16 cellular contexts compared by ENCODE assay signal in genomic region chr12:56186957-56187356, GRCh38. TPM values are rescaled to one million over a fixed set of nuclear protein-coding genes. Genes with fewer than 3 reads are reported as not detected.
A peak's percentile ranks its signal among the peaks of the same experiment; 100 is the strongest.
DNase-seq lines count a peak whose midpoint lies in the region; ATAC-seq, FAIRE-seq and TF ChIP-seq lines count a peak whose summit lies in the region.
"Had no signal": no experiment of that assay in that cellular context is flagged by ENCODE, and none has a peak within 500 bp of the region (broad histone marks: within the 10 kb centered on the region; RNA-seq: fewer than 3 reads in every experiment).

No MANE protein-coding gene starts in this region.

- CTCF ChIA-PET in activated CD4-positive, alpha-beta T cell treated with anti-CD3 and anti-CD28 coated beads for 36 hours (lab: Charles Lee), result interaction anchor here (0.5 to 6.1 kb wide), 6 partner anchors 14 to 541 kb away, joined by 3 to 112 read pairs (median 4); partner anchors contain the start of genes ESYT1, RPL41, STAT2 and ZC3H10

- no peak for DNase-seq in activated CD4-positive, alpha-beta T cell treated with anti-CD3 and anti-CD28 coated beads for 36 hours
- no peak for DNase-seq in activated CD4-positive, alpha-beta T cell treated with anti-CD3 and anti-CD28 coated beads, Interleukin-2, amount 50 U/mL, for 1 hour
- DNase-seq in HL-60 (ENCODE audit: low read depth in 1 of 2, low spot score in 1 of 2), result peak in 1 of 2 experiments; percentile 28
- no peak for DNase-seq in activated naive CD8-positive, alpha-beta T cell treated with anti-CD3 and anti-CD28 coated beads for 36 hours
- no peak for DNase-seq in neural progenitor cell (ENCODE audit: low spot score)
- DNase-seq in GM19238 (ENCODE audit: insufficient read length, low spot score), result no peak
- DNase-seq in RCC 7860 (ENCODE audit: low spot score), result no peak
- DNase-seq: activated effector memory CD4-positive, alpha-beta T cell treated with Interleukin-2 at 50 U/mL for 16 hours; DMS 273 treated with DMSO at 0.1 percent for 48 hours; NCI-H1694; NCI-H526 treated with DMSO at 0.1 percent for 48 hours had no signal

- intact Hi-C loops in activated CD4-positive, alpha-beta T cell treated with anti-CD3 and anti-CD28 coated beads for 36 hours (cut with DNase I, micrococcal nuclease), result loop anchor here in 1 of 2 experiments (1.0 to 10.0 kb wide), 3 partner anchors 27 to 142 kb away; partner anchors contain the start of genes MYL6B and RPS26

- H3K4me3 ChIP-seq in HL-60 (replicated peaks; ENCODE audit: insufficient read depth, low read length) (peak overlapping the region; percentile 86; the same call in 1 of the 2 replicates), neural progenitor cell (no peak overlapping the region)
- H3K4me3 ChIP-seq: cardiac muscle cell, smooth muscle cell, tibial artery had no signal

- H2AFZ ChIP-seq in neural progenitor cell (replicated peaks), result no peak overlapping the region

- H3K9me3 ChIP-seq in neural progenitor cell (ENCODE audit: low read depth), result no peaks in the 10 kb centered on the region
- H3K9me3 ChIP-seq: tibial artery had no signal

- peaks cover 36% of the 10 kb centered on the region for H3F3A ChIP-seq in neural progenitor cell (ENCODE audit: low read depth)

- H4K20me1 ChIP-seq in neural progenitor cell (ENCODE audit: low read depth), result peaks cover 20% of the 10 kb centered on the region

- peak overlapping the region; percentile 93 for H3K4me2 ChIP-seq in neural progenitor cell

- H3K27me3 ChIP-seq in HL-60 (ENCODE audit: insufficient read depth, poor library complexity, severe bottlenecking) (no peaks in the 10 kb centered on the region), neural progenitor cell (no peaks in the 10 kb centered on the region)
- H3K27me3 ChIP-seq: cardiac muscle cell, tibial artery had no signal

- ATAC-seq in activated CD4-positive, alpha-beta T cell treated with anti-CD3 and anti-CD28 coated beads for 36 hours, result no peak
- no peak for ATAC-seq in GM19035 (IDR thresholded peaks at IDR 0.05; ENCODE audit: unreplicated experiment)

- H3K9me3 Mint-ChIP-seq in activated CD4-positive, alpha-beta T cell treated with anti-CD3 and anti-CD28 coated beads for 36 hours (ENCODE audit: low read depth), result no peaks in the 10 kb centered on the region
- no peaks in the 10 kb centered on the region for H3K9me3 Mint-ChIP-seq in activated naive CD8-positive, alpha-beta T cell treated with anti-CD3 and anti-CD28 coated beads for 36 hours
- H3K9me3 Mint-ChIP-seq in neural progenitor cell, result peaks cover 9% of the 10 kb centered on the region

- no peak overlapping the region for H3K9ac ChIP-seq in neural progenitor cell

- H3K27me3 Mint-ChIP-seq in activated CD4-positive, alpha-beta T cell treated with anti-CD3 and anti-CD28 coated beads for 36 hours, result no peaks in the 10 kb centered on the region
- H3K27me3 Mint-ChIP-seq in activated naive CD8-positive, alpha-beta T cell treated with anti-CD3 and anti-CD28 coated beads for 36 hours, result peaks cover 4% of the 10 kb centered on the region
- peaks cover 18% of the 10 kb centered on the region for H3K27me3 Mint-ChIP-seq in neural progenitor cell (ENCODE audit: insufficient read depth, low read depth)

- no peak for FAIRE-seq in RCC 7860 (lab: Jason Lieb, UNC)
- FAIRE-seq: endometrium had no signal

- POLR2A ChIA-PET in activated CD4-positive, alpha-beta T cell treated with anti-CD3 and anti-CD28 coated beads for 36 hours (lab: Charles Lee), result no interaction called here

- H3K36me3 ChIP-seq in neural progenitor cell, result peaks cover 25% of the 10 kb centered on the region

- TF ChIP-seq CTCF in HL-60 (IDR thresholded peaks at IDR 0.05; ENCODE audit: insufficient read depth, low read length), result no peak
- no peak for TF ChIP-seq CTCF in neural progenitor cell (IDR thresholded peaks at IDR 0.05)

- H3K4me3 Mint-ChIP-seq in activated CD4-positive, alpha-beta T cell treated with anti-CD3 and anti-CD28 coated beads for 36 hours, result no peak overlapping the region
- peak overlapping the region; percentile 90 for H3K4me3 Mint-ChIP-seq in activated naive CD8-positive, alpha-beta T cell treated with anti-CD3 and anti-CD28 coated beads for 36 hours
- H3K4me3 Mint-ChIP-seq in neural progenitor cell, result peak overlapping the region; percentile 70

- peaks cover 49% of the 10 kb centered on the region for H3K79me2 ChIP-seq in neural progenitor cell (ENCODE audit: low read depth)

- peaks cover 39% of the 10 kb centered on the region for H3K36me3 Mint-ChIP-seq in activated CD4-positive, alpha-beta T cell treated with anti-CD3 and anti-CD28 coated beads for 36 hours (ENCODE audit: low read depth)
- peaks cover 25% of the 10 kb centered on the region for H3K36me3 Mint-ChIP-seq in activated naive CD8-positive, alpha-beta T cell treated with anti-CD3 and anti-CD28 coated beads for 36 hours
- peaks cover 23% of the 10 kb centered on the region for H3K36me3 Mint-ChIP-seq in neural progenitor cell

- H3K4me1 ChIP-seq in neural progenitor cell, result peaks cover 10% of the 10 kb centered on the region

- peak overlapping the region; percentile 85 for H3K27ac Mint-ChIP-seq in activated CD4-positive, alpha-beta T cell treated with anti-CD3 and anti-CD28 coated beads for 36 hours
- no peak overlapping the region for H3K27ac Mint-ChIP-seq in activated naive CD8-positive, alpha-beta T cell treated with anti-CD3 and anti-CD28 coated beads for 36 hours
- H3K27ac Mint-ChIP-seq in neural progenitor cell, result no peak overlapping the region

- peak overlapping the region; percentile 18; the same call in 1 of the 2 replicates for H3K27ac ChIP-seq in HL-60 (replicated peaks)
- no peak overlapping the region for H3K27ac ChIP-seq in neural progenitor cell
- H3K27ac ChIP-seq: cardiac muscle cell had no signal

- H3K4me1 Mint-ChIP-seq in activated CD4-positive, alpha-beta T cell treated with anti-CD3 and anti-CD28 coated beads for 36 hours, result peaks cover 33% of the 10 kb centered on the region
- peaks cover 27% of the 10 kb centered on the region for H3K4me1 Mint-ChIP-seq in activated naive CD8-positive, alpha-beta T cell treated with anti-CD3 and anti-CD28 coated beads for 36 hours
- peaks cover 26% of the 10 kb centered on the region for H3K4me1 Mint-ChIP-seq in neural progenitor cell

RNA-seq across cellular contexts. Expression of gene SMARCC2, which starts 2.3 kb away (rescaled TPM):
- 100 to 1,000 TPM in 1 of 2 experiments, 10 to 100 TPM in 1; 96.9 to 123 TPM for total RNA-seq in activated CD4-positive, alpha-beta T cell treated with anti-CD3 and anti-CD28 coated beads for 36 hours
- 10 to 100 TPM; 78.5 to 92.6 TPM for total RNA-seq in activated naive CD8-positive, alpha-beta T cell treated with anti-CD3 and anti-CD28 coated beads for 36 hours
- 92.3 and 103 TPM in 2 replicates for total RNA-seq in neural progenitor cell (ENCODE audit: low replicate concordance)

RNA-seq across cellular contexts. Expression of gene MYL6, which starts 28.8 kb away (rescaled TPM):
- total RNA-seq in activated CD4-positive, alpha-beta T cell treated with anti-CD3 and anti-CD28 coated beads for 36 hours, result 100 to 1,000 TPM; 692 to 918 TPM
- 100 to 1,000 TPM; 751 to 777 TPM for total RNA-seq in activated naive CD8-positive, alpha-beta T cell treated with anti-CD3 and anti-CD28 coated beads for 36 hours
- total RNA-seq in neural progenitor cell (ENCODE audit: low replicate concordance), result 1,139 and 1,233 TPM in 2 replicates

RNA-seq across cellular contexts. Expression of gene MYL6B, which starts 34.6 kb away (rescaled TPM):
- 10 to 100 TPM; 76.3 to 79.3 TPM for total RNA-seq in activated CD4-positive, alpha-beta T cell treated with anti-CD3 and anti-CD28 coated beads for 36 hours
- total RNA-seq in activated naive CD8-positive, alpha-beta T cell treated with anti-CD3 and anti-CD28 coated beads for 36 hours, result 10 to 100 TPM; 67.9 to 76.2 TPM
- 131 and 198 TPM in 2 replicates for total RNA-seq in neural progenitor cell (ENCODE audit: low replicate concordance)

RNA-seq across cellular contexts. Expression of gene RNF41, which starts 34.8 kb away (rescaled TPM):
- 10 to 100 TPM; 25.2 to 28.8 TPM for total RNA-seq in activated CD4-positive, alpha-beta T cell treated with anti-CD3 and anti-CD28 coated beads for 36 hours
- total RNA-seq in activated naive CD8-positive, alpha-beta T cell treated with anti-CD3 and anti-CD28 coated beads for 36 hours, result 10 to 100 TPM; 26.4 to 31.2 TPM
- total RNA-seq in neural progenitor cell (ENCODE audit: low replicate concordance), result 52.1 and 68.9 TPM in 2 replicates

RNA-seq across cellular contexts. Expression of gene NABP2, which starts 37.2 kb away (rescaled TPM):
- 10 to 100 TPM; 69.1 to 76.0 TPM for total RNA-seq in activated CD4-positive, alpha-beta T cell treated with anti-CD3 and anti-CD28 coated beads for 36 hours
- total RNA-seq in activated naive CD8-positive, alpha-beta T cell treated with anti-CD3 and anti-CD28 coated beads for 36 hours, result 10 to 100 TPM; 81.2 to 84.5 TPM
- 27.9 and 40.9 TPM in 2 replicates for total RNA-seq in neural progenitor cell (ENCODE audit: low replicate concordance)
